1 cellular context compared by ENCODE assay signal in the genomic region with DNA sequence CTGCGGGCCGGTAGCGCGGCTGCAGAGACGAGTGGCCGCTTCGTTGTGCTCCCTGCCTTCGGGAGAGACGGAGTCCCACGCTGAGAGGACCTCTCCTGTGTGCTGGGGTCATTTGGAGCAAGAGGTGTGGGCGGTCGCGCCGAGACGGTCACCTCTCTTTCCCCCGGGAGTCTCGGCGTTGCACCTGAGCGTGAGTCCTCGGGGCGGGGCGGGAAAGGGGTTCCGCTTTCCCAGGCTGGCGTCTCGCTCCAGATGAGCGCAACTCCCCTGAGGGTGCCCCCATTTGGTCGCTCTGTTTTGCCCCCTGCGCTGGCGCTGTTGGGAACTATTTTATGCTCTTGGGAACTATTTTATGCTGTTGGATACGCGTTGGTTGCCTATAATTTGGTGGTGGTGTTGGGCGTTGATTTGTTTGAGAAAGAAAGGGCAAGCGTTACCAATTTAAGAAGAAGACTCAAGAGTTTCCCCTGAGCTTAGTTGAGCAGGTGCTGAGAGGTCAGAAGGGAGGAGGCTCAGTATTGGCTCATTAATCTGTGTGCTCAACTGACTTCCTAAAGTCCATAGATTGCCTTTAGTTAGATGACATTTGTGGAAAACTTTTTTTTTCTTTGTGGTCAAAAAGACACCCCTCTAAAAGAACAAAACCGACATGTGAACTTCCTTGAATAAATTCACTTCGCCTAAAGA.
TF ChIP-seq lines count a peak whose summit lies in the region.

No MANE protein-coding gene starts in this region.

TF ChIP-seq in K562, 482 proteins besides CTCF, POLR2A, EP300 and RAD21 (continued from another document and continues in another):
- TF ChIP-seq, protein P1, sequence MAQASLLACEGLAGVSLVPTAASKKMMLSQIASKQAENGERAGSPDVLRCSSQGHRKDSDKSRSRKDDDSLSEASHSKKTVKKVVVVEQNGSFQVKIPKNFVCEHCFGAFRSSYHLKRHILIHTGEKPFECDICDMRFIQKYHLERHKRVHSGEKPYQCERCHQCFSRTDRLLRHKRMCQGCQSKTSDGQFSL (CRISPR knock-in tag; IDR thresholded peaks at IDR 0.05): no peak
- TF ChIP-seq, protein P1 (tag; IDR thresholded peaks at IDR 0.05): no peak
- TF ChIP-seq RBFOX2 (IDR thresholded peaks at IDR 0.05; ENCODE audit: low read depth, low read length) (no peak), RNF2 (IDR thresholded peaks at IDR 0.05) (no peak), GATAD2A (IDR thresholded peaks at IDR 0.05) (no peak), ZNF197 (CRISPR knock-in tag; IDR thresholded peaks at IDR 0.05; ENCODE audit: low read depth) (no peak), MTA2 (IDR thresholded peaks at IDR 0.05; ENCODE audit: low read depth) (no peak), SREBF1 (IDR thresholded peaks at IDR 0.05; ENCODE audit: borderline replicate concordance, low read depth, low read length) (no peak), SP1 (CRISPR knock-in tag; IDR thresholded peaks at IDR 0.05) (peak; percentile 6; the same call in 1 of the 2 replicates), STAT5A (IDR thresholded peaks at IDR 0.05; ENCODE audit: borderline replicate concordance, low read length) (no peak), SMARCA4 (IDR thresholded peaks at IDR 0.05) (0 out of 2 replicates have a peak, but pooled peaks have one; percentile 62), ZKSCAN1 (IDR thresholded peaks at IDR 0.05; ENCODE audit: low read depth, low read length) (no peak), DPF2 (IDR thresholded peaks at IDR 0.05) (0 out of 2 replicates have a peak, but pooled peaks have one; percentile 24), PHF20 (IDR thresholded peaks at IDR 0.05; ENCODE audit: partially characterized antibody) (no peak), CREM (IDR thresholded peaks at IDR 0.05; ENCODE audit: low read depth) (peak; percentile 20; the same call in 1 of the 2 replicates), ZNF282 (CRISPR knock-in tag; IDR thresholded peaks at IDR 0.05) (peak; percentile 12; the same call in 1 of the 2 replicates), CTBP1 (IDR thresholded peaks at IDR 0.05; ENCODE audit: borderline replicate concordance) (peak; percentile 23; the same call in 1 of the 2 replicates), CBFA2T2 (conservative IDR thresholded peaks at IDR 0.05) (no peak), DDX20 (tag; IDR thresholded peaks at IDR 0.05; ENCODE audit: low read depth) (no peak), ARNT (IDR thresholded peaks at IDR 0.05) (no peak), TAF15 (IDR thresholded peaks at IDR 0.05; ENCODE audit: low read depth, low read length) (no peak), ZNF3 (CRISPR knock-in tag; IDR thresholded peaks at IDR 0.05) (no peak), SREBF2 (CRISPR knock-in tag; IDR thresholded peaks at IDR 0.05) (no peak), ARID1B (IDR thresholded peaks at IDR 0.05) (no peak; the same call in 1 of the 2 replicates), BDP1 (IDR thresholded peaks at IDR 0.05; ENCODE audit: insufficient read depth, insufficient read length) (no peak), GABPB1 (CRISPR knock-in tag; IDR thresholded peaks at IDR 0.05) (peak; percentile 36; the same call in 1 of the 2 replicates), EGR1 (conservative IDR thresholded peaks at IDR 0.05) (peak; percentile 58), NCOA2 (IDR thresholded peaks at IDR 0.05; ENCODE audit: partially characterized antibody in 2 of 2) (no peak), ZNF445 (CRISPR knock-in tag; IDR thresholded peaks at IDR 0.05; ENCODE audit: low read depth) (no peak), ZNF436 (CRISPR knock-in tag; IDR thresholded peaks at IDR 0.05) (no peak), LEF1 (IDR thresholded peaks at IDR 0.05) (no peak), HNRNPK (IDR thresholded peaks at IDR 0.05; ENCODE audit: low read depth, low read length, poor library complexity, severe bottlenecking) (no peak), SMAD1 (IDR thresholded peaks at IDR 0.05; ENCODE audit: low read depth, low read length, partially characterized antibody) (no peak), HCFC1 (IDR thresholded peaks at IDR 0.05; ENCODE audit: low read depth, low read length) (0 out of 2 replicates have a peak, but pooled peaks have one; percentile 21), RBM25 (IDR thresholded peaks at IDR 0.05; ENCODE audit: low read depth, low read length, severe bottlenecking) (no peak), FIP1L1 (IDR thresholded peaks at IDR 0.05; ENCODE audit: low read depth, low read length, poor library complexity, severe bottlenecking) (no peak), HMGN3 (IDR thresholded peaks at IDR 0.05; ENCODE audit: borderline replicate concordance, extremely low read depth, insufficient read length, low read depth, low read length) (no peak), ERF (CRISPR knock-in tag; IDR thresholded peaks at IDR 0.05) (no peak), SUPT5H (IDR thresholded peaks at IDR 0.05) (no peak), POLR2AphosphoS2 (IDR thresholded peaks at IDR 0.05; ENCODE audit: low read length) (no peak), SPI1 (IDR thresholded peaks at IDR 0.05; ENCODE audit: borderline replicate concordance, low read depth, low read length) (peak; percentile 86), ZNF354B (CRISPR knock-in tag; IDR thresholded peaks at IDR 0.05) (no peak), PRMT5 (CRISPR knock-in tag; IDR thresholded peaks at IDR 0.05) (no peak), ZNF778 (CRISPR knock-in tag; IDR thresholded peaks at IDR 0.05) (no peak), ZBED1 (IDR thresholded peaks at IDR 0.05) (0 out of 2 replicates have a peak, but pooled peaks have one; percentile 51), YY1 (IDR thresholded peaks at IDR 0.05; ENCODE audit: borderline replicate concordance in 1 of 3, control insufficient read depth in 1 of 3, extremely low read depth in 1 of 3, insufficient read depth in 3 of 3, insufficient read length in 1 of 3, insufficient replicate concordance in 2 of 3, low read depth in 1 of 3, low read length in 2 of 3) (no peak), POLR2B (IDR thresholded peaks at IDR 0.05; ENCODE audit: low read depth, partially characterized antibody) (peak; percentile 19), TEAD1 (CRISPR knock-in tag; IDR thresholded peaks at IDR 0.05) (peak in 1 of 2 experiments; percentile 60; a peak in 1 of 4 replicates), CEBPB (tag; IDR thresholded peaks at IDR 0.05) (no peak), MYC (IDR thresholded peaks at IDR 0.05; ENCODE audit: low read depth, low read length) (no peak), MYC (CRISPR knock-in tag; IDR thresholded peaks at IDR 0.05; ENCODE audit: borderline replicate concordance, low read depth) (peak; percentile 53; the same call in 1 of the 2 replicates)
- TF ChIP-seq, protein P2, sequence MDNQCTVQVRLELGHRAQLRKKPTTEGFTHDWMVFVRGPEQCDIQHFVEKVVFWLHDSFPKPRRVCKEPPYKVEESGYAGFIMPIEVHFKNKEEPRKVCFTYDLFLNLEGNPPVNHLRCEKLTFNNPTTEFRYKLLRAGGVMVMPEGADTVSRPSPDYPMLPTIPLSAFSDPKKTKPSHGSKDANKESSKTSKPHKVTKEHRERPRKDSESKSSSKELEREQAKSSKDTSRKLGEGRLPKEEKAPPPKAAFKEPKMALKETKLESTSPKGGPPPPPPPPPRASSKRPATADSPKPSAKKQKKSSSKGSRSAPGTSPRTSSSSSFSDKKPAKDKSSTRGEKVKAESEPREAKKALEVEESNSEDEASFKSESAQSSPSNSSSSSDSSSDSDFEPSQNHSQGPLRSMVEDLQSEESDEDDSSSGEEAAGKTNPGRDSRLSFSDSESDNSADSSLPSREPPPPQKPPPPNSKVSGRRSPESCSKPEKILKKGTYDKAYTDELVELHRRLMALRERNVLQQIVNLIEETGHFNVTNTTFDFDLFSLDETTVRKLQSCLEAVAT (IDR thresholded peaks at IDR 0.05): peak; percentile 37 to 78; a peak in 2 of 4 replicates
- TF ChIP-seq, protein P3, sequence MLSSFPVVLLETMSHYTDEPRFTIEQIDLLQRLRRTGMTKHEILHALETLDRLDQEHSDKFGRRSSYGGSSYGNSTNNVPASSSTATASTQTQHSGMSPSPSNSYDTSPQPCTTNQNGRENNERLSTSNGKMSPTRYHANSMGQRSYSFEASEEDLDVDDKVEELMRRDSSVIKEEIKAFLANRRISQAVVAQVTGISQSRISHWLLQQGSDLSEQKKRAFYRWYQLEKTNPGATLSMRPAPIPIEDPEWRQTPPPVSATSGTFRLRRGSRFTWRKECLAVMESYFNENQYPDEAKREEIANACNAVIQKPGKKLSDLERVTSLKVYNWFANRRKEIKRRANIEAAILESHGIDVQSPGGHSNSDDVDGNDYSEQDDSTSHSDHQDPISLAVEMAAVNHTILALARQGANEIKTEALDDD (IDR thresholded peaks at IDR 0.05): no peak
- TF ChIP-seq, protein P4, sequence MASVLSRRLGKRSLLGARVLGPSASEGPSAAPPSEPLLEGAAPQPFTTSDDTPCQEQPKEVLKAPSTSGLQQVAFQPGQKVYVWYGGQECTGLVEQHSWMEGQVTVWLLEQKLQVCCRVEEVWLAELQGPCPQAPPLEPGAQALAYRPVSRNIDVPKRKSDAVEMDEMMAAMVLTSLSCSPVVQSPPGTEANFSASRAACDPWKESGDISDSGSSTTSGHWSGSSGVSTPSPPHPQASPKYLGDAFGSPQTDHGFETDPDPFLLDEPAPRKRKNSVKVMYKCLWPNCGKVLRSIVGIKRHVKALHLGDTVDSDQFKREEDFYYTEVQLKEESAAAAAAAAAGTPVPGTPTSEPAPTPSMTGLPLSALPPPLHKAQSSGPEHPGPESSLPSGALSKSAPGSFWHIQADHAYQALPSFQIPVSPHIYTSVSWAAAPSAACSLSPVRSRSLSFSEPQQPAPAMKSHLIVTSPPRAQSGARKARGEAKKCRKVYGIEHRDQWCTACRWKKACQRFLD (CRISPR knock-in tag; IDR thresholded peaks at IDR 0.05): peak; percentile 19; the same call in 1 of the 2 replicates
- TF ChIP-seq, protein P5, sequence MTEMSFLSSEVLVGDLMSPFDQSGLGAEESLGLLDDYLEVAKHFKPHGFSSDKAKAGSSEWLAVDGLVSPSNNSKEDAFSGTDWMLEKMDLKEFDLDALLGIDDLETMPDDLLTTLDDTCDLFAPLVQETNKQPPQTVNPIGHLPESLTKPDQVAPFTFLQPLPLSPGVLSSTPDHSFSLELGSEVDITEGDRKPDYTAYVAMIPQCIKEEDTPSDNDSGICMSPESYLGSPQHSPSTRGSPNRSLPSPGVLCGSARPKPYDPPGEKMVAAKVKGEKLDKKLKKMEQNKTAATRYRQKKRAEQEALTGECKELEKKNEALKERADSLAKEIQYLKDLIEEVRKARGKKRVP (CRISPR knock-in tag; IDR thresholded peaks at IDR 0.05): no peak
- TF ChIP-seq, protein P6, sequence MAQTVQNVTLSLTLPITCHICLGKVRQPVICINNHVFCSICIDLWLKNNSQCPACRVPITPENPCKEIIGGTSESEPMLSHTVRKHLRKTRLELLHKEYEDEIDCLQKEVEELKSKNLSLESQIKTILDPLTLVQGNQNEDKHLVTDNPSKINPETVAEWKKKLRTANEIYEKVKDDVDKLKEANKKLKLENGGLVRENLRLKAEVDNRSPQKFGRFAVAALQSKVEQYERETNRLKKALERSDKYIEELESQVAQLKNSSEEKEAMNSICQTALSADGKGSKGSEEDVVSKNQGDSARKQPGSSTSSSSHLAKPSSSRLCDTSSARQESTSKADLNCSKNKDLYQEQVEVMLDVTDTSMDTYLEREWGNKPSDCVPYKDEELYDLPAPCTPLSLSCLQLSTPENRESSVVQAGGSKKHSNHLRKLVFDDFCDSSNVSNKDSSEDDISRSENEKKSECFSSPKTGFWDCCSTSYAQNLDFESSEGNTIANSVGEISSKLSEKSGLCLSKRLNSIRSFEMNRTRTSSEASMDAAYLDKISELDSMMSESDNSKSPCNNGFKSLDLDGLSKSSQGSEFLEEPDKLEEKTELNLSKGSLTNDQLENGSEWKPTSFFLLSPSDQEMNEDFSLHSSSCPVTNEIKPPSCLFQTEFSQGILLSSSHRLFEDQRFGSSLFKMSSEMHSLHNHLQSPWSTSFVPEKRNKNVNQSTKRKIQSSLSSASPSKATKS (CRISPR knock-in tag; IDR thresholded peaks at IDR 0.05): no peak
- TF ChIP-seq, protein P7, sequence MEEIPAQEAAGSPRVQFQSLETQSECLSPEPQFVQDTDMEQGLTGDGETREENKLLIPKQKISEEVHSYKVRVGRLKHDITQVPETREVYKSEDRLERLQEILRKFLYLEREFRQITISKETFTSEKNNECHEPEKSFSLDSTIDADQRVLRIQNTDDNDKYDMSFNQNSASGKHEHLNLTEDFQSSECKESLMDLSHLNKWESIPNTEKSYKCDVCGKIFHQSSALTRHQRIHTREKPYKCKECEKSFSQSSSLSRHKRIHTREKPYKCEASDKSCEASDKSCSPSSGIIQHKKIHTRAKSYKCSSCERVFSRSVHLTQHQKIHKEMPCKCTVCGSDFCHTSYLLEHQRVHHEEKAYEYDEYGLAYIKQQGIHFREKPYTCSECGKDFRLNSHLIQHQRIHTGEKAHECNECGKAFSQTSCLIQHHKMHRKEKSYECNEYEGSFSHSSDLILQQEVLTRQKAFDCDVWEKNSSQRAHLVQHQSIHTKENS (CRISPR knock-in tag; IDR thresholded peaks at IDR 0.05): no peak
- TF ChIP-seq, protein P8, sequence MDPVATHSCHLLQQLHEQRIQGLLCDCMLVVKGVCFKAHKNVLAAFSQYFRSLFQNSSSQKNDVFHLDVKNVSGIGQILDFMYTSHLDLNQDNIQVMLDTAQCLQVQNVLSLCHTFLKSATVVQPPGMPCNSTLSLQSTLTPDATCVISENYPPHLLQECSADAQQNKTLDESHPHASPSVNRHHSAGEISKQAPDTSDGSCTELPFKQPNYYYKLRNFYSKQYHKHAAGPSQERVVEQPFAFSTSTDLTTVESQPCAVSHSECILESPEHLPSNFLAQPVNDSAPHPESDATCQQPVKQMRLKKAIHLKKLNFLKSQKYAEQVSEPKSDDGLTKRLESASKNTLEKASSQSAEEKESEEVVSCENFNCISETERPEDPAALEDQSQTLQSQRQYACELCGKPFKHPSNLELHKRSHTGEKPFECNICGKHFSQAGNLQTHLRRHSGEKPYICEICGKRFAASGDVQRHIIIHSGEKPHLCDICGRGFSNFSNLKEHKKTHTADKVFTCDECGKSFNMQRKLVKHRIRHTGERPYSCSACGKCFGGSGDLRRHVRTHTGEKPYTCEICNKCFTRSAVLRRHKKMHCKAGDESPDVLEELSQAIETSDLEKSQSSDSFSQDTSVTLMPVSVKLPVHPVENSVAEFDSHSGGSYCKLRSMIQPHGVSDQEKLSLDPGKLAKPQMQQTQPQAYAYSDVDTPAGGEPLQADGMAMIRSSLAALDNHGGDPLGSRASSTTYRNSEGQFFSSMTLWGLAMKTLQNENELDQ (CRISPR knock-in tag; IDR thresholded peaks at IDR 0.05; ENCODE audit: borderline replicate concordance): peak; percentile 64; the same call in 1 of the 2 replicates
